11 cellular contexts compared by ENCODE assay signal in genomic region chr22:43000441-43001175, GRCh38. TPM values are rescaled to one million over a fixed set of nuclear protein-coding genes. Genes with fewer than 3 reads are reported as not detected.
DNase-seq lines count a peak whose midpoint lies in the region; ATAC-seq and TF ChIP-seq lines count a peak whose summit lies in the region.
"Had no signal": no experiment of that assay in that cellular context is flagged by ENCODE, and none has a peak within 500 bp of the region (broad histone marks: within the 10 kb centered on the region; RNA-seq: fewer than 3 reads in every experiment).

No MANE protein-coding gene starts in this region.

- H3K36me3 Mint-ChIP-seq in nephron (ENCODE audit: low read depth): peaks cover 9% of the 10 kb centered on the region

- H3K36me3 ChIP-seq in ACC112 (ENCODE audit: insufficient read depth, low read length): no peaks in the 10 kb centered on the region
- no peaks in the 10 kb centered on the region for H3K36me3 ChIP-seq in Loucy (ENCODE audit: insufficient read depth, low read length)
- no peaks in the 10 kb centered on the region for H3K36me3 ChIP-seq in right atrium auricular region

- no peak overlapping the region for H3K4me3 Mint-ChIP-seq in nephron
- H3K4me3 Mint-ChIP-seq: neural crest cell had no signal

- no peaks in the 10 kb centered on the region for H3K9me2 ChIP-seq in Loucy (replicated peaks; ENCODE audit: low read depth, low read length)

- TF ChIP-seq CTCF in Loucy (conservative IDR thresholded peaks at IDR 0.05; ENCODE audit: low read length): no peak
- no peak for TF ChIP-seq CTCF in astrocyte of the spinal cord (IDR thresholded peaks at IDR 0.05; ENCODE audit: low read depth, low read length)
- no peak for TF ChIP-seq CTCF in nephron (IDR thresholded peaks at IDR 0.05; ENCODE audit: unreplicated experiment in 3 of 3)
- TF ChIP-seq CTCF in right atrium auricular region (IDR thresholded peaks at IDR 0.05): no peak

- peaks cover 58% of the 10 kb centered on the region for H3K4me1 Mint-ChIP-seq in nephron

- peak overlapping the region; percentile 13 for H3K4me2 ChIP-seq in Loucy (ENCODE audit: low read depth, low read length, poor library complexity, severe bottlenecking)

- peak overlapping the region; percentile 25 to 59 (median 28) for H3K27ac Mint-ChIP-seq in nephron

- H3K27ac ChIP-seq in ACC112 (ENCODE audit: low read depth, low read length) (peak overlapping the region; percentile 95), right atrium auricular region (peak overlapping the region in 1 of 2 donors; percentile 21)

- DNase-seq in astrocyte of the spinal cord (ENCODE audit: low read depth, low spot score): peak; percentile 50
- DNase-seq in GM19240 (ENCODE audit: insufficient read length, low spot score): no peak
- no peak for DNase-seq in activated gamma-delta T cell (lab: John Stamatoyannopoulos, UW)
- no peak for DNase-seq in right atrium auricular region (ENCODE audit: low spot score)
- DNase-seq: DMS153, NCI-H526 treated with DMSO at 0.1 percent for 48 hours had no signal

- H3F3A ChIP-seq in Loucy (ENCODE audit: low read depth): 0 out of 2 replicates have a peak, but pooled peaks cover 3% of the 10 kb centered on the region

- H4K20me1 ChIP-seq in Loucy (ENCODE audit: insufficient read depth, low read length, poor library complexity, severe bottlenecking): peaks cover 77% of the 10 kb centered on the region

- in situ Hi-C loops in astrocyte of the spinal cord (cut with HindIII; ENCODE audit: low sequenced_read_pairs): no loop called here

- H3K27me3 Mint-ChIP-seq in nephron (ENCODE audit: low read depth): no peaks in the 10 kb centered on the region

- H3K4me1 ChIP-seq in ACC112 (ENCODE audit: control insufficient read depth, insufficient read depth, low read length, unreplicated experiment): peaks cover 71% of the 10 kb centered on the region
- peaks cover 62% of the 10 kb centered on the region for H3K4me1 ChIP-seq in Loucy (ENCODE audit: insufficient read depth, low read length, poor library complexity, severe bottlenecking)
- peaks cover under 1 to 81% of the 10 kb centered on the region in 2 donors for H3K4me1 ChIP-seq in right atrium auricular region

- H3K79me2 ChIP-seq in ACC112 (ENCODE audit: control insufficient read depth, insufficient read depth, low read length, unreplicated experiment): peaks cover 86% of the 10 kb centered on the region
- peaks cover 97% of the 10 kb centered on the region for H3K79me2 ChIP-seq in Loucy (ENCODE audit: insufficient read depth, low read length)

- H3K4me3 ChIP-seq in ACC112 (ENCODE audit: low read depth, low read length): peak overlapping the region; percentile 31
- no peak overlapping the region for H3K4me3 ChIP-seq in Loucy (ENCODE audit: low read length, poor library complexity, severe bottlenecking)
- H3K4me3 ChIP-seq in astrocyte of the spinal cord (ENCODE audit: low read depth, low read length): no peak overlapping the region
- no peak overlapping the region for H3K4me3 ChIP-seq in right atrium auricular region

- H3K9me3 ChIP-seq in Loucy (ENCODE audit: insufficient read depth, low read depth, low read length) (no peaks in the 10 kb centered on the region), right atrium auricular region (no peaks in the 10 kb centered on the region)

- H2AFZ ChIP-seq in ACC112 (ENCODE audit: low read length, unreplicated experiment): no peak overlapping the region
- H2AFZ ChIP-seq in Loucy (ENCODE audit: low read length): no peak overlapping the region

- ATAC-seq in HG03457 (IDR thresholded peaks at IDR 0.05; ENCODE audit: unreplicated experiment): no peak

- H3K9me3 Mint-ChIP-seq in nephron: peaks cover 6% of the 10 kb centered on the region

- H3K27me3 ChIP-seq in ACC112 (ENCODE audit: insufficient read depth, low read length) (no peaks in the 10 kb centered on the region), Loucy (ENCODE audit: insufficient read depth, low read length, poor library complexity, severe bottlenecking) (no peaks in the 10 kb centered on the region), right atrium auricular region (no peaks in the 10 kb centered on the region)

- H3K9ac ChIP-seq in Loucy (ENCODE audit: low read depth, low read length, poor library complexity, severe bottlenecking): no peak overlapping the region

RNA-seq across cellular contexts. Expression of gene PACSIN2, which starts 14.3 kb away (rescaled TPM):
- 10 to 100 TPM; 66.3 to 89.8 TPM for total RNA-seq in right atrium auricular region
